8 cellular contexts compared by ENCODE assay signal in genomic region chr17:64506576-64507417, GRCh38. TPM values are rescaled to one million over a fixed set of nuclear protein-coding genes. Genes with fewer than 3 reads are reported as not detected.
DNase-seq lines count a peak whose midpoint lies in the region; ATAC-seq, FAIRE-seq and TF ChIP-seq lines count a peak whose summit lies in the region.

Gene CEP95, plus strand, starts transcription at chr17:64506977. Its CDS starts 121 bp downstream, at chr17:64507098.

- H3K36me3 Mint-ChIP-seq in activated naive CD4-positive, alpha-beta T cell treated with anti-CD3 and anti-CD28 coated beads, Interleukin-2, amount 50 U/mL, for 24 hours: peaks cover 46% of the 10 kb centered on the region

- ATAC-seq in HG02571 (IDR thresholded peaks at IDR 0.05; ENCODE audit: unreplicated experiment) (peak; percentile 49), SK-N-SH treated with all-trans-retinoic acid at 6 μM for 48 hours (peak; percentile 73), pancreas (peak; percentile 66 to 80 (median 74))

- no peak for FAIRE-seq in pancreas (lab: Jason Lieb, UNC)

- H3K4me1 Mint-ChIP-seq in activated naive CD4-positive, alpha-beta T cell treated with anti-CD3 and anti-CD28 coated beads, Interleukin-2, amount 50 U/mL, for 24 hours: peaks cover 70% of the 10 kb centered on the region

- peak within 1 kb of the TSS; percentile 99 for H3K27ac Mint-ChIP-seq in activated naive CD4-positive, alpha-beta T cell treated with anti-CD3 and anti-CD28 coated beads, Interleukin-2, amount 50 U/mL, for 24 hours

- DNase-seq in GM06990 (ENCODE audit: extremely low read depth, insufficient read length): peak; percentile 97
- DNase-seq in NCI-H1092 treated with DMSO at 0.1 percent for 48 hours (lab: John Stamatoyannopoulos, UW): peak; percentile 98
- DNase-seq in glomerular endothelial cell (ENCODE audit: extremely low read depth, low read depth, low spot score): peak; percentile 87
- DNase-seq in pancreas: peak; percentile 87 to 94 (median 92)
- peak; percentile 97 to 98 for DNase-seq in tibial artery

- no peaks in the 10 kb centered on the region for H3K27me3 Mint-ChIP-seq in activated naive CD4-positive, alpha-beta T cell treated with anti-CD3 and anti-CD28 coated beads, Interleukin-2, amount 50 U/mL, for 24 hours

- H3K4me1 ChIP-seq in pancreas (peaks cover 21 to 35% (median 31%) of the 10 kb centered on the region in 3 donors), tibial artery (peaks cover 8 to 53% (median 42%) of the 10 kb centered on the region in 4 donors)

- peak within 1 kb of the TSS; percentile 95 for H3K4me3 Mint-ChIP-seq in activated naive CD4-positive, alpha-beta T cell treated with anti-CD3 and anti-CD28 coated beads, Interleukin-2, amount 50 U/mL, for 24 hours

- H3K27ac ChIP-seq in pancreas: peak within 1 kb of the TSS; percentile 99 to 100 (median 100)
- H3K27ac ChIP-seq in tibial artery: peak within 1 kb of the TSS; percentile 99 to 100

- H3K9me3 Mint-ChIP-seq in activated naive CD4-positive, alpha-beta T cell treated with anti-CD3 and anti-CD28 coated beads, Interleukin-2, amount 50 U/mL, for 24 hours: no peaks in the 10 kb centered on the region

- no peak for TF ChIP-seq CTCF in GM06990 (IDR thresholded peaks at IDR 0.05; ENCODE audit: insufficient read depth, low read length, poor library complexity, severe bottlenecking)
- no peak for TF ChIP-seq CTCF in pancreas (IDR thresholded peaks at IDR 0.05)
- no peak for TF ChIP-seq CTCF in tibial artery (IDR thresholded peaks at IDR 0.05)

- H3K27me3 ChIP-seq in GM06990 (replicated peaks; ENCODE audit: control insufficient read depth, insufficient read depth, low read length) (no peaks in the 10 kb centered on the region), pancreas (no peaks in the 10 kb centered on the region), tibial artery (no peaks in the 10 kb centered on the region)

- intact Hi-C loops in pancreas (cut with DNase I) (no loop called here), tibial artery (cut with DNase I; ENCODE audit: low total_unique reads) (no loop called here)

- H3K36me3 ChIP-seq in GM06990 (ENCODE audit: control insufficient read depth, insufficient read depth, low read length) (peaks cover 17% of the 10 kb centered on the region), pancreas (peaks cover 3 to 45% (median 21%) of the 10 kb centered on the region in 3 donors), tibial artery (peaks cover 49 to 65% (median 49%) of the 10 kb centered on the region in 3 donors)

- H3K4me3 ChIP-seq in GM06990 (replicated peaks; ENCODE audit: low read depth, low read length) (peak within 1 kb of the TSS; percentile 100), pancreas (peak within 1 kb of the TSS; percentile 68 to 90 (median 82)), tibial artery (peak within 1 kb of the TSS; percentile 88 to 97)

- 0% methylated on average over 70 to 77 of the region's 77 CpGs for WGBS in pancreas, 2 donors

- H3K9me3 ChIP-seq in pancreas (no peaks in the 10 kb centered on the region), tibial artery (no peaks in the 10 kb centered on the region)

TF ChIP-seq in SK-N-SH treated with all-trans-retinoic acid at 6 μM for 48 hours, 23 proteins besides CTCF, POLR2A, EP300 and RAD21 (continues in another document):
- TF ChIP-seq CREB5 (CRISPR knock-in tag; IDR thresholded peaks at IDR 0.05; ENCODE audit: low read depth) (no peak), BACH2 (CRISPR knock-in tag; IDR thresholded peaks at IDR 0.05; ENCODE audit: borderline replicate concordance) (no peak), CSRNP3 (CRISPR knock-in tag; IDR thresholded peaks at IDR 0.05) (no peak), ZC3H10 (CRISPR knock-in tag; IDR thresholded peaks at IDR 0.05) (0 out of 2 replicates have a peak, but pooled peaks have one; percentile 28), ZNF565 (CRISPR knock-in tag; conservative IDR thresholded peaks at IDR 0.05; ENCODE audit: low read depth) (no peak), TCF4 (CRISPR knock-in tag; IDR thresholded peaks at IDR 0.05; ENCODE audit: borderline replicate concordance) (0 out of 2 replicates have a peak, but pooled peaks have one; percentile 13), TSHZ2 (CRISPR knock-in tag; IDR thresholded peaks at IDR 0.05) (no peak), POU6F1 (CRISPR knock-in tag; IDR thresholded peaks at IDR 0.05; ENCODE audit: borderline replicate concordance, low read depth) (peak; percentile 88; the same call in 1 of the 2 replicates), TOX (CRISPR knock-in tag; IDR thresholded peaks at IDR 0.05; ENCODE audit: borderline replicate concordance) (0 out of 2 replicates have a peak, but pooled peaks have one; percentile 8), GLIS3 (CRISPR knock-in tag; IDR thresholded peaks at IDR 0.05) (no peak), ARNTL (CRISPR knock-in tag; IDR thresholded peaks at IDR 0.05; ENCODE audit: borderline replicate concordance, low read depth) (peak; percentile 81; the same call in 1 of the 2 replicates), ZFP3 (CRISPR knock-in tag; IDR thresholded peaks at IDR 0.05) (peak; percentile 98), ESRRG (CRISPR knock-in tag; IDR thresholded peaks at IDR 0.05) (no peak)

RNA-seq across cellular contexts. Expression of gene CEP95, which starts in this region (rescaled TPM):
- total RNA-seq in glomerular endothelial cell (11.1 and 25.2 TPM in 2 replicates), pancreas (10 to 100 TPM; 10.0 to 25.9 (median 18.2) TPM)
- polyA plus RNA-seq in pancreas: 10 to 100 TPM; 34.8 to 80.8 TPM

Comparison
In these comparisons a context has a peak if more than half of its experiments do, and no peak if none do; other contexts are left out.
1. Peak in every context shown above with its lines: DNase-seq, ATAC-seq, H3K4me3 ChIP-seq and H3K27ac ChIP-seq.